In the genomic region with DNA sequence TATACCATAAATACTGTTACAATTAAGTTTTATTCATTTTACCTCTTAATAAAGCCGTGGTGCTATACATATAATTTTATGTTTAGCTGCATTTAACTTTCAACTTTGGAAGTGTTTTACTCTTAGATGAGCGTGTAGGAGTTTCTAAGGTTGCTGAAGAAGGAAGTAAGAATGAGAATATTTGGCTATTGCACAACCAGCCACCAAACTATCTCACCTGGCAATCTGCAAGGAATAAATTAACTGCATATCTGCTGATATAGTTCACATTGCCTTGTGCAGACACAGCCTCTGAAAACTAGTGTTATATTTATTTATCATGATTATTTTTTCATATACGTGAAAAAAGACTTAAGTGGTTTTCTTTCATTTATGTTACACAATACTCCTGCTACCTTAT, we compare ENCODE assay signal across 22 cellular contexts.
"Had no signal": no experiment of that assay in that cellular context is flagged by ENCODE, and none has a peak within 500 bp of the region (broad histone marks: within the 10 kb centered on the region; RNA-seq: fewer than 3 reads in every experiment).

No MANE protein-coding gene starts in this region.

- H3K36me3 ChIP-seq: neural progenitor cell, suprapubic skin, thyroid gland, uterus had no signal

- H3K9me3 Mint-ChIP-seq: endodermal cell; memory B cell; mesothelial cell of epicardium; natural killer cell treated with Interleukin-12 subunit alpha and Interleukin-12 subunit beta and Interleukin-15 and Interleukin-18, amount 100 ng/mL, for 72 hours; neural progenitor cell; stimulated activated effector memory CD8-positive, alpha-beta T cell treated with anti-CD3 and anti-CD28 coated beads, Interleukin-12 subunit alpha, Interleukin-12 subunit beta, amount 100 ng/mL, for 72 hours; type B pancreatic cell had no signal

- H3K27ac Mint-ChIP-seq: endodermal cell; memory B cell; mesothelial cell of epicardium; natural killer cell treated with Interleukin-12 subunit alpha and Interleukin-12 subunit beta and Interleukin-15 and Interleukin-18, amount 100 ng/mL, for 72 hours; neural progenitor cell; stimulated activated effector memory CD8-positive, alpha-beta T cell treated with anti-CD3 and anti-CD28 coated beads, Interleukin-12 subunit alpha, Interleukin-12 subunit beta, amount 100 ng/mL, for 72 hours; type B pancreatic cell had no signal

- H3K27me3 Mint-ChIP-seq: memory B cell; natural killer cell treated with Interleukin-12 subunit alpha and Interleukin-12 subunit beta and Interleukin-15 and Interleukin-18, amount 100 ng/mL, for 72 hours; type B pancreatic cell had no signal

- H3K4me1 ChIP-seq: foreskin keratinocyte, uterus had no signal

- DNase-seq: effector CD4-positive, alpha-beta T cell; endodermal cell; erythroblast; foreskin keratinocyte; head of caudate nucleus; occipital lobe; right cardiac atrium; stimulated activated CD4-positive, alpha-beta T cell treated with anti-CD3 and anti-CD28 coated beads, Interleukin-4, amount 100 ng/mL, for 1 hour; stimulated activated CD8-positive, alpha-beta memory T cell treated with anti-CD3 and anti-CD28 coated beads, Interleukin-4, amount 100 ng/mL, for 48 hours; stimulated activated naive CD8-positive, alpha-beta T cell treated with anti-CD3 and anti-CD28 coated beads, Interleukin-15, Interleukin-2, amounts not matched to agents 100 U/mL and 50 U/mL, for 24 hours; thyroid gland; uterus had no signal

- H3K27me3 ChIP-seq: foreskin keratinocyte, hepatocyte, neural progenitor cell, suprapubic skin, thyroid gland, uterus had no signal

- FAIRE-seq: endothelial cell of umbilical vein had no signal

- H3K4me3 Mint-ChIP-seq: endodermal cell; memory B cell; mesothelial cell of epicardium; natural killer cell treated with Interleukin-12 subunit alpha and Interleukin-12 subunit beta and Interleukin-15 and Interleukin-18, amount 100 ng/mL, for 72 hours; neural progenitor cell; stimulated activated effector memory CD8-positive, alpha-beta T cell treated with anti-CD3 and anti-CD28 coated beads, Interleukin-12 subunit alpha, Interleukin-12 subunit beta, amount 100 ng/mL, for 72 hours; type B pancreatic cell had no signal

- H3K9me3 ChIP-seq: suprapubic skin, thyroid gland, uterus had no signal

- H3K4me3 ChIP-seq: coronary artery, hepatocyte, neural progenitor cell, suprapubic skin, thyroid gland, uterus had no signal

- H3K4me1 Mint-ChIP-seq: memory B cell had no signal

- H3K27ac ChIP-seq: coronary artery, foreskin keratinocyte, hepatocyte, neural progenitor cell, suprapubic skin, thyroid gland, uterus had no signal

- ATAC-seq: foreskin keratinocyte; natural killer cell treated with Interleukin-12 subunit alpha and Interleukin-12 subunit beta and Interleukin-15 and Interleukin-18, amount 100 ng/mL, for 72 hours; right cardiac atrium; stimulated activated effector memory CD8-positive, alpha-beta T cell treated with anti-CD3 and anti-CD28 coated beads, Interleukin-12 subunit alpha, Interleukin-12 subunit beta, amount 100 ng/mL, for 72 hours; stimulated activated naive CD8-positive, alpha-beta T cell treated with anti-CD3 and anti-CD28 coated beads, Interleukin-15, Interleukin-2, amounts not matched to agents 100 U/mL and 50 U/mL, for 24 hours had no signal

- H3K36me3 Mint-ChIP-seq: memory B cell; mesothelial cell of epicardium; natural killer cell treated with Interleukin-12 subunit alpha and Interleukin-12 subunit beta and Interleukin-15 and Interleukin-18, amount 100 ng/mL, for 72 hours; neural progenitor cell; stimulated activated effector memory CD8-positive, alpha-beta T cell treated with anti-CD3 and anti-CD28 coated beads, Interleukin-12 subunit alpha, Interleukin-12 subunit beta, amount 100 ng/mL, for 72 hours; type B pancreatic cell had no signal
